ENCODE assay signal across 16 cellular contexts in genomic region chr9:123318961-123319421, GRCh38. TPM values are rescaled to one million over a fixed set of nuclear protein-coding genes. Genes with fewer than 3 reads are reported as not detected.
DNase-seq lines count a peak whose midpoint lies in the region; ATAC-seq and TF ChIP-seq lines count a peak whose summit lies in the region.
"Had no signal": no experiment of that assay in that cellular context is flagged by ENCODE, and none has a peak within 500 bp of the region (broad histone marks: within the 10 kb centered on the region; RNA-seq: fewer than 3 reads in every experiment).

No MANE protein-coding gene starts in this region.

- DNase-seq in GM12865 (ENCODE audit: low read depth), result no peak
- DNase-seq in SK-N-SH, result peak; percentile 36
- DNase-seq in left ventricle myocardium superior, result peak; percentile 46
- DNase-seq in NCI-H2227 (lab: John Stamatoyannopoulos, UW; ENCODE audit: unreplicated experiment), result no peak
- no peak for DNase-seq in kidney tubule cell (ENCODE audit: low spot score)
- DNase-seq: activated CD4-positive, alpha-beta T cell treated with anti-CD3 and anti-CD28 coated beads, Interleukin-2, amount 50 U/mL, for 4 hours; activated gamma-delta T cell treated with Interleukin-2 at 50 U/mL for 16 hours; central memory CD4-positive, alpha-beta T cell; NCI-H2171; PC-9; stimulated activated CD4-positive, alpha-beta T cell treated with anti-CD3 and anti-CD28 coated beads, Interleukin-4, amount 100 ng/mL, for 24 hours; T-helper 17 cell had no signal

- POLR2A ChIA-PET in SK-N-SH (lab: Yijun Ruan, JAX), result no interaction called here

- H3K36me3 ChIP-seq in SK-N-SH (replicated peaks in 1 of 2; ENCODE audit: control insufficient read depth in 1 of 2, insufficient read depth in 2 of 2, low read length in 1 of 2), result no peaks in the 10 kb centered on the region

- no peak for TF ChIP-seq RAD21 in SK-N-SH (IDR thresholded peaks at IDR 0.05; ENCODE audit: low read length)

- H3K27ac ChIP-seq in SK-N-SH (ENCODE audit: low read depth in 2 of 2, low read length in 1 of 2), result no peak overlapping the region; a peak in 1 of 4 replicates
- H3K27ac ChIP-seq: PC-9 had no signal

- H3K79me2 ChIP-seq in SK-N-SH (ENCODE audit: insufficient read depth), result no peaks in the 10 kb centered on the region

- ATAC-seq in left ventricle myocardium superior (peak; percentile 40), GM21786 (IDR thresholded peaks at IDR 0.05; ENCODE audit: unreplicated experiment) (no peak)
- no peak for ATAC-seq in stimulated activated memory B cell treated with anti-CD40 and anti-IgM and Interleukin-4, amounts not matched to agents 10 μg/mL and 1 μg/mL and 100 μg/mL, for 72 hours
- ATAC-seq: T-helper 17 cell had no signal

- H3K36me3 Mint-ChIP-seq in stimulated activated memory B cell treated with anti-CD40 and anti-IgM and Interleukin-4, amounts not matched to agents 10 μg/mL and 1 μg/mL and 100 μg/mL, for 72 hours, result no peaks in the 10 kb centered on the region

- no peaks in the 10 kb centered on the region for H3K9me3 Mint-ChIP-seq in stimulated activated memory B cell treated with anti-CD40 and anti-IgM and Interleukin-4, amounts not matched to agents 10 μg/mL and 1 μg/mL and 100 μg/mL, for 72 hours
- H3K9me3 Mint-ChIP-seq: stimulated activated naive CD8-positive, alpha-beta T cell treated with anti-CD3 and anti-CD28 coated beads, Interleukin-15, Interleukin-2, amounts not matched to agents 100 ng/mL and 50 ng/mL, for 24 hours had no signal

- 85% methylated on average over 7 of the region's 7 CpGs for WGBS in SK-N-SH (ENCODE audit: low lambda C conversion rate)

- TF ChIP-seq CTCF in GM12865 (IDR thresholded peaks at IDR 0.05; ENCODE audit: insufficient read depth, low read depth, low read length, missing control alignments) (no peak), SK-N-SH (IDR thresholded peaks at IDR 0.05) (no peak)

- intact Hi-C loops in left ventricle myocardium superior (cut with micrococcal nuclease), result no loop called here

- H3K9ac ChIP-seq in SK-N-SH, result no peak overlapping the region

- H3F3A ChIP-seq in SK-N-SH (replicated peaks; ENCODE audit: insufficient read depth), result peaks cover 3% of the 10 kb centered on the region

- H3K27me3 ChIP-seq in SK-N-SH (ENCODE audit: insufficient read depth), result no peaks in the 10 kb centered on the region

- H3K4me1 Mint-ChIP-seq in stimulated activated memory B cell treated with anti-CD40 and anti-IgM and Interleukin-4, amounts not matched to agents 10 μg/mL and 1 μg/mL and 100 μg/mL, for 72 hours, result peaks cover 76% of the 10 kb centered on the region

- H3K4me3 ChIP-seq in GM12865 (ENCODE audit: low read depth, low read length) (0 out of 2 replicates have a peak overlapping the region, but pooled peaks have one; percentile 7), SK-N-SH (ENCODE audit: low read depth in 2 of 2, low read length in 1 of 2) (no peak overlapping the region)
- H3K4me3 ChIP-seq: PC-9 had no signal

- H3K27me3 Mint-ChIP-seq in stimulated activated memory B cell treated with anti-CD40 and anti-IgM and Interleukin-4, amounts not matched to agents 10 μg/mL and 1 μg/mL and 100 μg/mL, for 72 hours, result no peaks in the 10 kb centered on the region
- H3K27me3 Mint-ChIP-seq: stimulated activated naive CD8-positive, alpha-beta T cell treated with anti-CD3 and anti-CD28 coated beads, Interleukin-15, Interleukin-2, amounts not matched to agents 100 ng/mL and 50 ng/mL, for 24 hours; T-helper 17 cell had no signal

- H3K9me2 ChIP-seq in SK-N-SH, result no peaks in the 10 kb centered on the region

- no peaks in the 10 kb centered on the region for H4K20me1 ChIP-seq in SK-N-SH (ENCODE audit: insufficient read depth)

- H3K27ac Mint-ChIP-seq in stimulated activated memory B cell treated with anti-CD40 and anti-IgM and Interleukin-4, amounts not matched to agents 10 μg/mL and 1 μg/mL and 100 μg/mL, for 72 hours, result peak overlapping the region; percentile 84
- H3K27ac Mint-ChIP-seq: stimulated activated naive CD8-positive, alpha-beta T cell treated with anti-CD3 and anti-CD28 coated beads, Interleukin-15, Interleukin-2, amounts not matched to agents 100 ng/mL and 50 ng/mL, for 24 hours; T-helper 17 cell had no signal

- no peak overlapping the region for H3K4me3 Mint-ChIP-seq in stimulated activated memory B cell treated with anti-CD40 and anti-IgM and Interleukin-4, amounts not matched to agents 10 μg/mL and 1 μg/mL and 100 μg/mL, for 72 hours
- H3K4me3 Mint-ChIP-seq: stimulated activated naive CD8-positive, alpha-beta T cell treated with anti-CD3 and anti-CD28 coated beads, Interleukin-15, Interleukin-2, amounts not matched to agents 100 ng/mL and 50 ng/mL, for 24 hours; T-helper 17 cell had no signal

- CTCF ChIA-PET in SK-N-SH (lab: Yijun Ruan, JAX), result interaction anchor here (0.8 to 1.5 kb wide), 2 partner anchors 21 to 147 kb away, joined by 3 to 4 read pairs; no protein-coding TSS in a partner anchor

- no peak overlapping the region; the same call in 1 of the 2 replicates for H2AFZ ChIP-seq in SK-N-SH (ENCODE audit: low read depth)
- H2AFZ ChIP-seq: PC-9 had no signal

- H3K4me2 ChIP-seq in SK-N-SH, result no peak overlapping the region
- H3K4me2 ChIP-seq: PC-9 had no signal

- H3K4me1 ChIP-seq in SK-N-SH (ENCODE audit: control insufficient read depth in 1 of 2, insufficient read depth in 2 of 2, low read depth in 1 of 2, low read length in 1 of 2), result peaks cover 0 to 15% of the 10 kb centered on the region in 2 experiments; a peak in 2 of 4 replicates

- no peaks in the 10 kb centered on the region for H3K9me3 ChIP-seq in SK-N-SH

- no peak for TF ChIP-seq EP300 in SK-N-SH (IDR thresholded peaks at IDR 0.05; ENCODE audit: borderline replicate concordance in 1 of 2, low read depth in 1 of 2, low read length in 1 of 2)

TF ChIP-seq in SK-N-SH, 30 proteins besides CTCF, POLR2A, EP300 and RAD21:
- TF ChIP-seq CHD2 (IDR thresholded peaks at IDR 0.05; ENCODE audit: low read length, partially characterized antibody), result no peak
- no peak for TF ChIP-seq SIN3A (IDR thresholded peaks at IDR 0.05; ENCODE audit: borderline replicate concordance, low read depth, low read length)
- TF ChIP-seq USF1 (IDR thresholded peaks at IDR 0.05; ENCODE audit: borderline replicate concordance, low read depth), result no peak
- TF ChIP-seq GATA2 (CRISPR knock-in tag; IDR thresholded peaks at IDR 0.05), result no peak
- TF ChIP-seq MEF2A (IDR thresholded peaks at IDR 0.05; ENCODE audit: borderline replicate concordance, low read depth), result no peak
- TF ChIP-seq NRF1 (IDR thresholded peaks at IDR 0.05; ENCODE audit: low read depth, low read length), result no peak
- no peak for TF ChIP-seq FOXJ3 (CRISPR knock-in tag; IDR thresholded peaks at IDR 0.05)

RNA-seq across cellular contexts. Expression of gene CRB2, which starts 37.0 kb away (rescaled TPM):
- not detected in 2 replicates for polyA plus RNA-seq in SK-N-SH (2012; rRNA removed)
- polyA plus RNA-seq in SK-N-SH (2012; cell fraction: cytosol; rRNA removed), result under 0.01 TPM in 2 replicates
- polyA plus RNA-seq in SK-N-SH (2012; cell fraction: nucleus; rRNA removed), result 0.02 and 0.05 TPM in 2 replicates
- total RNA-seq in left ventricle myocardium superior, result 0.79 TPM
- total RNA-seq: mononuclear cell, PC-9, T-helper 17 cell had no signal

RNA-seq across cellular contexts. Expression of gene STRBP, which starts 50.6 kb away (rescaled TPM):
- 5.9 and 7.6 TPM in 2 replicates for polyA plus RNA-seq in SK-N-SH (2012; rRNA removed)
- polyA plus RNA-seq in SK-N-SH (2012; cell fraction: cytosol; rRNA removed), result 8.9 and 9.3 TPM in 2 replicates
- 2.6 and 8.5 TPM in 2 replicates for polyA plus RNA-seq in SK-N-SH (2012; cell fraction: nucleus; rRNA removed)
- 21.3 TPM for total RNA-seq in left ventricle myocardium superior

Comparison
In these comparisons a context has a peak if more than half of its experiments do, and no peak if none do; other contexts are left out.
1. DNase-seq: peak in SK-N-SH (single experiment) and left ventricle myocardium superior (single experiment); none in GM12865 (single experiment), NCI-H2227 (single experiment) and kidney tubule cell (single experiment).